ENCODE assay signal across 8 cellular contexts in genomic region chr13:103883152-103883551, GRCh38.
DNase-seq lines count a peak whose midpoint lies in the region; ATAC-seq lines count a peak whose summit lies in the region.

No MANE protein-coding gene starts in this region.

- DNase-seq in DMS153 (lab: John Stamatoyannopoulos, UW) = peak; percentile 92
- peak; percentile 92 for DNase-seq in NCI-H1092 treated with DMSO at 0.1 percent for 48 hours (lab: John Stamatoyannopoulos, UW)
- peak; percentile 72 for DNase-seq in T1000 (lab: John Stamatoyannopoulos, UW)
- DNase-seq in globus pallidus (ENCODE audit: low spot score) = peak; percentile 92
- peak in 55 of 56 donors; percentile 10 to 94 (median 77) for DNase-seq in nucleus accumbens (lab: John Stamatoyannopoulos, UW)
- DNase-seq in stimulated activated CD4-positive, alpha-beta T cell treated with anti-CD3 and anti-CD28 coated beads, Interleukin-4, amount 100 ng/mL, for 24 hours = no peak

- ATAC-seq in GM21529 (IDR thresholded peaks at IDR 0.05; ENCODE audit: unreplicated experiment) (no peak), HG03039 (IDR thresholded peaks at IDR 0.05; ENCODE audit: unreplicated experiment) (no peak)
